26 cellular contexts compared by ENCODE assay signal in the genomic region with DNA sequence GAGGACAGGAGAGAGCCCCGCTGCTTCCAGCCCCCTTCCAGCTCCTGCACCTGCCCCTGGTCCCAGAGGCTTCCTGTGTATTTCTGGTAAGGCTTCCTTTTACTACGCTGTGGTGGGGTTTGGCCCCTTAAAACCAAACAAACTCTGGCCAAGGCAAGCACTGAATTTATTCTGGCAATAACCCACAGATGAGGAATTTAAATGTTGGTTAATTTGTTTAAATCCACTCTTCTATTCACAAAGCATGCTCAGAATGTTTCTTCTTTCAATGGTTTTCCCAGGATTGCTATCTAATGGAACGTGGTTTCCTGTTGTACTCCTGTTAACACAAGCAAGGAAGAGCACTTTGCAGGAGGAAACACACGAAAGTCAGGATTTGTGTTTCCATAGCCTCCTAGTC.
"Had no signal": no experiment of that assay in that cellular context is flagged by ENCODE, and none has a peak within 500 bp of the region (broad histone marks: within the 10 kb centered on the region; RNA-seq: fewer than 3 reads in every experiment).

No MANE protein-coding gene starts in this region.

- H3K4me1 ChIP-seq: left lung, lower lobe of right lung, right atrium auricular region, tibial artery had no signal

- H3K4me3 ChIP-seq: left lung, lower lobe of right lung, ovary, right atrium auricular region, skin epidermis, suprapubic skin, thoracic aorta, tibial artery, upper lobe of right lung had no signal

- H3K27ac ChIP-seq: left lung, lower lobe of right lung, ovary, right atrium auricular region, skin epidermis, suprapubic skin, thoracic aorta, tibial artery, upper lobe of right lung had no signal

- ATAC-seq: left colon; left lung; lower lobe of right lung; naive thymus-derived CD4-positive, alpha-beta T cell; natural killer cell treated with Interleukin-12 subunit alpha and Interleukin-12 subunit beta and Interleukin-15 and Interleukin-18, amount 100 ng/mL, for 72 hours; sciatic nerve; stimulated activated effector memory CD8-positive, alpha-beta T cell treated with anti-CD3 and anti-CD28 coated beads, Interleukin-12 subunit alpha, Interleukin-12 subunit beta, amount 100 ng/mL, for 72 hours; stimulated activated naive CD8-positive, alpha-beta T cell treated with anti-CD3 and anti-CD28 coated beads, Interleukin-15, amount 100 ng/mL, for 72 hours; upper lobe of right lung had no signal

- H3K27me3 ChIP-seq: left lung, ovary, right atrium auricular region, suprapubic skin, upper lobe of right lung had no signal

- DNase-seq: hypothalamus; immature natural killer cell; kidney; left colon; left lung; lower lobe of right lung; mammary epithelial cell; mesendoderm; naive thymus-derived CD4-positive, alpha-beta T cell; ovary; stimulated activated CD4-positive, alpha-beta T cell treated with anti-CD3 and anti-CD28 coated beads, Interleukin-12 subunit alpha, Interleukin-12 subunit beta, amount 100 ng/mL, for 4 hours; stimulated activated CD4-positive, alpha-beta T cell treated with anti-CD3 and anti-CD28 coated beads, Interleukin-15, amount 100 ng/mL, for 24 hours; stimulated activated CD4-positive, alpha-beta T cell treated with anti-CD3 and anti-CD28 coated beads, Interleukin-2, amount 100 ng/mL, for 24 hours; stimulated activated CD4-positive, alpha-beta T cell treated with anti-CD3 and anti-CD28 coated beads, Interleukin-4, amount 100 ng/mL, for 24 hours; stimulated activated naive CD4-positive, alpha-beta T cell treated with Interleukin-2 at 50 U/mL for 16 hours; stimulated activated naive CD8-positive, alpha-beta T cell treated with anti-CD3 and anti-CD28 coated beads, Interleukin-15, amount 100 ng/mL, for 72 hours; tibial artery; trophoblast cell; upper lobe of right lung had no signal

- H3K36me3 ChIP-seq: left lung, lower lobe of right lung, ovary, right atrium auricular region, suprapubic skin, thoracic aorta, tibial artery, upper lobe of right lung had no signal

- H3K9me3 ChIP-seq: left lung, lower lobe of right lung, ovary, right atrium auricular region, suprapubic skin, thoracic aorta, tibial artery, upper lobe of right lung had no signal
